In genomic region chr7:138549082-138549481, GRCh38 we compare ENCODE assay signal across 18 cellular contexts.
"Had no signal": no experiment of that assay in that cellular context is flagged by ENCODE, and none has a peak within 500 bp of the region (broad histone marks: within the 10 kb centered on the region; RNA-seq: fewer than 3 reads in every experiment).

No MANE protein-coding gene starts in this region.

- H3K27me3 ChIP-seq: brain microvascular endothelial cell, dorsolateral prefrontal cortex, esophagus squamous epithelium, hepatocyte, suprapubic skin had no signal

- DNase-seq: activated B cell treated with CpG ODN at 0.5 μM for 24 hours; activated CD4-positive, alpha-beta T cell treated with anti-CD3 and anti-CD28 coated beads for 48 hours; activated CD8-positive, alpha-beta memory T cell treated with anti-CD3 and anti-CD28 coated beads, Interleukin-2, amount 50 U/mL, for 48 hours; activated gamma-delta T cell treated with Interleukin-2 at 50 U/mL for 16 hours; brain microvascular endothelial cell; dorsolateral prefrontal cortex; esophagus squamous epithelium; islet precursor cell; naive thymus-derived CD8-positive, alpha-beta T cell; nucleus accumbens; posterior cingulate gyrus; T-helper 2 cell; trophoblast cell had no signal

- H3K4me1 ChIP-seq: esophagus squamous epithelium, suprapubic skin had no signal

- H3K27ac Mint-ChIP-seq: activated B cell treated with CpG ODN at 0.5 μM for 24 hours; activated naive CD8-positive, alpha-beta T cell; stimulated activated naive CD8-positive, alpha-beta T cell treated with anti-CD3 and anti-CD28 coated beads, Interleukin-15, Interleukin-2, amounts not matched to agents 100 ng/mL and 50 ng/mL, for 24 hours had no signal

- H3K4me1 Mint-ChIP-seq: activated B cell treated with CpG ODN at 0.5 μM for 24 hours had no signal

- ATAC-seq: naive thymus-derived CD8-positive, alpha-beta T cell; sciatic nerve had no signal

- H3K4me3 ChIP-seq: dorsolateral prefrontal cortex, esophagus squamous epithelium, hepatocyte, suprapubic skin had no signal

- H3K4me2 ChIP-seq: hepatocyte had no signal

- H3K27ac ChIP-seq: brain microvascular endothelial cell, dorsolateral prefrontal cortex, esophagus squamous epithelium, hepatocyte, suprapubic skin had no signal

- H3K27me3 Mint-ChIP-seq: activated B cell treated with CpG ODN at 0.5 μM for 24 hours; activated naive CD8-positive, alpha-beta T cell; naive thymus-derived CD8-positive, alpha-beta T cell; stimulated activated naive CD8-positive, alpha-beta T cell treated with anti-CD3 and anti-CD28 coated beads, Interleukin-15, Interleukin-2, amounts not matched to agents 100 ng/mL and 50 ng/mL, for 24 hours had no signal

- H3K4me3 Mint-ChIP-seq: activated B cell treated with CpG ODN at 0.5 μM for 24 hours; activated naive CD8-positive, alpha-beta T cell; naive thymus-derived CD8-positive, alpha-beta T cell; stimulated activated naive CD8-positive, alpha-beta T cell treated with anti-CD3 and anti-CD28 coated beads, Interleukin-15, Interleukin-2, amounts not matched to agents 100 ng/mL and 50 ng/mL, for 24 hours had no signal

- H2AFZ ChIP-seq: hepatocyte had no signal
